Comparison of ENCODE assay signal across 8 cellular contexts in genomic region chr10:11170993-11171416, GRCh38.
DNase-seq lines count a peak whose midpoint lies in the region; ATAC-seq, FAIRE-seq and TF ChIP-seq lines count a peak whose summit lies in the region.
"Had no signal": no experiment of that assay in that cellular context is flagged by ENCODE, and none has a peak within 500 bp of the region (broad histone marks: within the 10 kb centered on the region; RNA-seq: fewer than 3 reads in every experiment).

No MANE protein-coding gene starts in this region.

- H3K9me3 Mint-ChIP-seq in activated CD4-positive, alpha-beta T cell treated with anti-CD3 and anti-CD28 coated beads, Interleukin-2, amount 10 ng/mL, durations not matched to agents 24 days and 14 days = no peaks in the 10 kb centered on the region
- H3K9me3 Mint-ChIP-seq: dendritic cell treated with granulocyte-macrophage colony-stimulating factor and Interleukin-4, amounts not matched to agents 40 ng/mL and 50 ng/mL, for 4 days had no signal

- intact Hi-C loops in activated CD4-positive, alpha-beta T cell treated with anti-CD3 and anti-CD28 coated beads, Interleukin-2, amount 10 ng/mL, durations not matched to agents 24 days and 14 days (cut with micrococcal nuclease) = loop anchor here (1.0 to 10.0 kb wide), 4 partner anchors 7 to 874 kb away; partner anchors contain the start of gene UPF2
- intact Hi-C loops in testis (cut with DNase I; ENCODE audit: low total_unique reads) = no loop called here

- no peaks in the 10 kb centered on the region for H3K27me3 ChIP-seq in testis

- H3K4me3 Mint-ChIP-seq in activated CD4-positive, alpha-beta T cell treated with anti-CD3 and anti-CD28 coated beads, Interleukin-2, amount 10 ng/mL, durations not matched to agents 24 days and 14 days = no peak overlapping the region
- H3K4me3 Mint-ChIP-seq: dendritic cell treated with granulocyte-macrophage colony-stimulating factor and Interleukin-4, amounts not matched to agents 40 ng/mL and 50 ng/mL, for 4 days had no signal

- peaks cover 45% of the 10 kb centered on the region for H3K4me1 Mint-ChIP-seq in activated CD4-positive, alpha-beta T cell treated with anti-CD3 and anti-CD28 coated beads, Interleukin-2, amount 10 ng/mL, durations not matched to agents 24 days and 14 days

- FAIRE-seq in frontal cortex (lab: Jason Lieb, UNC) = no peak

- H3K27ac Mint-ChIP-seq in activated CD4-positive, alpha-beta T cell treated with anti-CD3 and anti-CD28 coated beads, Interleukin-2, amount 10 ng/mL, durations not matched to agents 24 days and 14 days = no peak overlapping the region
- H3K27ac Mint-ChIP-seq: dendritic cell treated with granulocyte-macrophage colony-stimulating factor and Interleukin-4, amounts not matched to agents 40 ng/mL and 50 ng/mL, for 4 days had no signal

- H3K4me1 ChIP-seq in testis = no peaks in the 10 kb centered on the region

- H3K36me3 ChIP-seq in testis (ENCODE audit: low read depth, missing control alignments) = no peaks in the 10 kb centered on the region

- H3K9me3 ChIP-seq in testis = no peaks in the 10 kb centered on the region

- peaks cover 45% of the 10 kb centered on the region for H3K36me3 Mint-ChIP-seq in activated CD4-positive, alpha-beta T cell treated with anti-CD3 and anti-CD28 coated beads, Interleukin-2, amount 10 ng/mL, durations not matched to agents 24 days and 14 days (ENCODE audit: low read depth)

- TF ChIP-seq POLR2A in testis (IDR thresholded peaks at IDR 0.05) = no peak

- H3K27me3 Mint-ChIP-seq in activated CD4-positive, alpha-beta T cell treated with anti-CD3 and anti-CD28 coated beads, Interleukin-2, amount 10 ng/mL, durations not matched to agents 24 days and 14 days = no peaks in the 10 kb centered on the region
- H3K27me3 Mint-ChIP-seq: dendritic cell treated with granulocyte-macrophage colony-stimulating factor and Interleukin-4, amounts not matched to agents 40 ng/mL and 50 ng/mL, for 4 days had no signal

- peak; percentile 45 for ATAC-seq in GM19035 (IDR thresholded peaks at IDR 0.05; ENCODE audit: unreplicated experiment)
- ATAC-seq in HG03039 (IDR thresholded peaks at IDR 0.05; ENCODE audit: unreplicated experiment) = peak; percentile 37

- H3K27ac ChIP-seq in testis = peak overlapping the region in 1 of 2 donors; percentile 19

- no peak for TF ChIP-seq CTCF in testis (IDR thresholded peaks at IDR 0.05)

- WGBS in testis, 2 donors = 80 to 83% methylated on average over 5 of the region's 5 CpGs

- no peak overlapping the region for H3K4me3 ChIP-seq in testis

- DNase-seq in activated CD4-positive, alpha-beta T cell treated with anti-CD3 and anti-CD28 coated beads, Interleukin-2, amount 10 ng/mL, durations not matched to agents 24 days and 14 days = peak; percentile 78
- DNase-seq in stimulated activated CD4-positive, alpha-beta T cell treated with anti-CD3 and anti-CD28 coated beads, Interleukin-15, amount 100 ng/mL, for 24 hours = peak; percentile 76
- DNase-seq in testis (no peak), frontal cortex (ENCODE audit: low spot score in 2 of 2) (no peak), NCI-H510A (lab: John Stamatoyannopoulos, UW) (no peak)

Comparison
In these comparisons a context has a peak if more than half of its experiments do, and no peak if none do; other contexts are left out.
1. DNase-seq: peak in activated CD4-positive, alpha-beta T cell treated with anti-CD3 and anti-CD28 coated beads, Interleukin-2, amount 10 ng/mL, durations not matched to agents 24 days and 14 days (single experiment) and stimulated activated CD4-positive, alpha-beta T cell treated with anti-CD3 and anti-CD28 coated beads, Interleukin-15, amount 100 ng/mL, for 24 hours (single experiment); none in testis (single experiment), frontal cortex (0 of 2) and NCI-H510A (single experiment).